ENCODE assay signal across 1 cellular context in genomic region chr18:32091724-32092421, GRCh38.
A peak's percentile ranks its signal among the peaks of the same experiment; 100 is the strongest.
TF ChIP-seq lines count a peak whose summit lies in the region.

A gene with protein sequence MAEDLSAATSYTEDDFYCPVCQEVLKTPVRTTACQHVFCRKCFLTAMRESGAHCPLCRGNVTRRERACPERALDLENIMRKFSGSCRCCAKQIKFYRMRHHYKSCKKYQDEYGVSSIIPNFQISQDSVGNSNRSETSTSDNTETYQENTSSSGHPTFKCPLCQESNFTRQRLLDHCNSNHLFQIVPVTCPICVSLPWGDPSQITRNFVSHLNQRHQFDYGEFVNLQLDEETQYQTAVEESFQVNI (plus strand): TSS chr18:32091874. CDS start chr18:32092777, 903 bp downstream.

TF ChIP-seq in HepG2, 621 proteins besides CTCF, POLR2A, EP300 and RAD21 (continued from another document and continues in another):
- TF ChIP-seq, protein P1, sequence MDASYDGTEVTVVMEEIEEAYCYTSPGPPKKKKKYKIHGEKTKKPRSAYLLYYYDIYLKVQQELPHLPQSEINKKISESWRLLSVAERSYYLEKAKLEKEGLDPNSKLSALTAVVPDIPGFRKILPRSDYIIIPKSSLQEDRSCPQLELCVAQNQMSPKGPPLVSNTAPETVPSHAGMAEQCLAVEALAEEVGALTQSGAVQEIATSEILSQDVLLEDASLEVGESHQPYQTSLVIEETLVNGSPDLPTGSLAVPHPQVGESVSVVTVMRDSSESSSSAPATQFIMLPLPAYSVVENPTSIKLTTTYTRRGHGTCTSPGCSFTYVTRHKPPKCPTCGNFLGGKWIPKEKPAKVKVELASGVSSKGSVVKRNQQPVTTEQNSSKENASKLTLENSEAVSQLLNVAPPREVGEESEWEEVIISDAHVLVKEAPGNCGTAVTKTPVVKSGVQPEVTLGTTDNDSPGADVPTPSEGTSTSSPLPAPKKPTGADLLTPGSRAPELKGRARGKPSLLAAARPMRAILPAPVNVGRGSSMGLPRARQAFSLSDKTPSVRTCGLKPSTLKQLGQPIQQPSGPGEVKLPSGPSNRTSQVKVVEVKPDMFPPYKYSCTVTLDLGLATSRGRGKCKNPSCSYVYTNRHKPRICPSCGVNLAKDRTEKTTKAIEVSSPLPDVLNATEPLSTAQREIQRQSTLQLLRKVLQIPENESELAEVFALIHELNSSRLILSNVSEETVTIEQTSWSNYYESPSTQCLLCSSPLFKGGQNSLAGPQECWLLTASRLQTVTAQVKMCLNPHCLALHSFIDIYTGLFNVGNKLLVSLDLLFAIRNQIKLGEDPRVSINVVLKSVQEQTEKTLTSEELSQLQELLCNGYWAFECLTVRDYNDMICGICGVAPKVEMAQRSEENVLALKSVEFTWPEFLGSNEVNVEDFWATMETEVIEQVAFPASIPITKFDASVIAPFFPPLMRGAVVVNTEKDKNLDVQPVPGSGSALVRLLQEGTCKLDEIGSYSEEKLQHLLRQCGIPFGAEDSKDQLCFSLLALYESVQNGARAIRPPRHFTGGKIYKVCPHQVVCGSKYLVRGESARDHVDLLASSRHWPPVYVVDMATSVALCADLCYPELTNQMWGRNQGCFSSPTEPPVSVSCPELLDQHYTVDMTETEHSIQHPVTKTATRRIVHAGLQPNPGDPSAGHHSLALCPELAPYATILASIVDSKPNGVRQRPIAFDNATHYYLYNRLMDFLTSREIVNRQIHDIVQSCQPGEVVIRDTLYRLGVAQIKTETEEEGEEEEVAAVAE (CRISPR knock-in tag; IDR thresholded peaks at IDR 0.05; ENCODE audit: borderline replicate concordance): 0 out of 2 replicates have a peak, but pooled peaks have one; percentile 30
- TF ChIP-seq NCOR1 (IDR thresholded peaks at IDR 0.05; ENCODE audit: borderline replicate concordance, low read length) (no peak), PHF20 (CRISPR knock-in tag; IDR thresholded peaks at IDR 0.05) (peak; percentile 77), NFKB2 (CRISPR knock-in tag; IDR thresholded peaks at IDR 0.05; ENCODE audit: borderline replicate concordance) (peak; percentile 83; the same call in 1 of the 2 replicates), RARG (CRISPR knock-in tag; IDR thresholded peaks at IDR 0.05; ENCODE audit: low read depth) (peak; percentile 81; the same call in 1 of the 2 replicates), ZNF207 (IDR thresholded peaks at IDR 0.05; ENCODE audit: borderline replicate concordance) (no peak), ZNF225 (CRISPR knock-in tag; IDR thresholded peaks at IDR 0.05) (peak; percentile 75; the same call in 1 of the 2 replicates), ATF7 (IDR thresholded peaks at IDR 0.05) (no peak), ATF7 (CRISPR knock-in tag; IDR thresholded peaks at IDR 0.05) (peak; percentile 67; the same call in 1 of the 2 replicates), ZNF124 (CRISPR knock-in tag; IDR thresholded peaks at IDR 0.05) (no peak), ZFAT (CRISPR knock-in tag; conservative IDR thresholded peaks at IDR 0.05) (no peak), KDM5B (CRISPR knock-in tag; IDR thresholded peaks at IDR 0.05; ENCODE audit: borderline replicate concordance) (peak; percentile 95), ZNF24 (IDR thresholded peaks at IDR 0.05) (no peak; the same call in 1 of the 2 replicates), RBM39 (IDR thresholded peaks at IDR 0.05; ENCODE audit: low read depth, low read length, poor library complexity, severe bottlenecking) (peak; percentile 82), ZNF343 (CRISPR knock-in tag; IDR thresholded peaks at IDR 0.05) (no peak; the same call in 1 of the 2 replicates), MZF1 (CRISPR knock-in tag; IDR thresholded peaks at IDR 0.05; ENCODE audit: borderline replicate concordance) (no peak), EEA1 (CRISPR knock-in tag; IDR thresholded peaks at IDR 0.05; ENCODE audit: borderline replicate concordance) (peak; percentile 81), FOXP1 (IDR thresholded peaks at IDR 0.05) (no peak), FOXP1 (CRISPR knock-in tag; IDR thresholded peaks at IDR 0.05) (no peak; the same call in 1 of the 2 replicates), ZNF121 (CRISPR knock-in tag; IDR thresholded peaks at IDR 0.05) (no peak), ZNF777 (CRISPR knock-in tag; IDR thresholded peaks at IDR 0.05) (peak; percentile 62), ZNF674 (CRISPR knock-in tag; IDR thresholded peaks at IDR 0.05; ENCODE audit: low read depth) (no peak), SSRP1 (CRISPR knock-in tag; IDR thresholded peaks at IDR 0.05) (no peak), NFIB (CRISPR knock-in tag; IDR thresholded peaks at IDR 0.05; ENCODE audit: borderline replicate concordance) (no peak), HNF4A (CRISPR knock-in tag; IDR thresholded peaks at IDR 0.05) (no peak), KDM5A (IDR thresholded peaks at IDR 0.05; ENCODE audit: borderline replicate concordance, low read length) (no peak), ZNF567 (CRISPR knock-in tag; IDR thresholded peaks at IDR 0.05; ENCODE audit: borderline replicate concordance) (no peak), RARA (CRISPR knock-in tag; IDR thresholded peaks at IDR 0.05) (0 out of 2 replicates have a peak, but pooled peaks have one; percentile 5), ETV5 (CRISPR knock-in tag; IDR thresholded peaks at IDR 0.05; ENCODE audit: borderline replicate concordance) (no peak), ZNF451 (CRISPR knock-in tag; IDR thresholded peaks at IDR 0.05) (0 out of 2 replicates have a peak, but pooled peaks have one; percentile 33), NPAS2 (CRISPR knock-in tag; IDR thresholded peaks at IDR 0.05; ENCODE audit: borderline replicate concordance) (no peak), EED (CRISPR knock-in tag; IDR thresholded peaks at IDR 0.05) (no peak), ARNT2 (CRISPR knock-in tag; IDR thresholded peaks at IDR 0.05; ENCODE audit: low read depth) (peak; percentile 81; the same call in 1 of the 2 replicates), TSC22D2 (CRISPR knock-in tag; IDR thresholded peaks at IDR 0.05; ENCODE audit: borderline replicate concordance) (peak; percentile 18; the same call in 1 of the 2 replicates), TEAD3 (CRISPR knock-in tag; optimal IDR thresholded peaks at IDR 0.05; ENCODE audit: borderline replicate concordance) (no peak), DNMT3B (CRISPR knock-in tag; conservative IDR thresholded peaks at IDR 0.05) (0 out of 2 replicates have a peak, but pooled peaks have one; percentile 75), ATF7-NPFF (CRISPR knock-in tag; IDR thresholded peaks at IDR 0.05; ENCODE audit: low read depth) (peak; percentile 90), HDAC1 (CRISPR knock-in tag; IDR thresholded peaks at IDR 0.05) (peak; percentile 66), ZNF263 (CRISPR knock-in tag; IDR thresholded peaks at IDR 0.05) (0 out of 2 replicates have a peak, but pooled peaks have one; percentile 20), IRF2 (CRISPR knock-in tag; IDR thresholded peaks at IDR 0.05) (0 out of 2 replicates have a peak, but pooled peaks have one; percentile 58)
- TF ChIP-seq, protein P2, sequence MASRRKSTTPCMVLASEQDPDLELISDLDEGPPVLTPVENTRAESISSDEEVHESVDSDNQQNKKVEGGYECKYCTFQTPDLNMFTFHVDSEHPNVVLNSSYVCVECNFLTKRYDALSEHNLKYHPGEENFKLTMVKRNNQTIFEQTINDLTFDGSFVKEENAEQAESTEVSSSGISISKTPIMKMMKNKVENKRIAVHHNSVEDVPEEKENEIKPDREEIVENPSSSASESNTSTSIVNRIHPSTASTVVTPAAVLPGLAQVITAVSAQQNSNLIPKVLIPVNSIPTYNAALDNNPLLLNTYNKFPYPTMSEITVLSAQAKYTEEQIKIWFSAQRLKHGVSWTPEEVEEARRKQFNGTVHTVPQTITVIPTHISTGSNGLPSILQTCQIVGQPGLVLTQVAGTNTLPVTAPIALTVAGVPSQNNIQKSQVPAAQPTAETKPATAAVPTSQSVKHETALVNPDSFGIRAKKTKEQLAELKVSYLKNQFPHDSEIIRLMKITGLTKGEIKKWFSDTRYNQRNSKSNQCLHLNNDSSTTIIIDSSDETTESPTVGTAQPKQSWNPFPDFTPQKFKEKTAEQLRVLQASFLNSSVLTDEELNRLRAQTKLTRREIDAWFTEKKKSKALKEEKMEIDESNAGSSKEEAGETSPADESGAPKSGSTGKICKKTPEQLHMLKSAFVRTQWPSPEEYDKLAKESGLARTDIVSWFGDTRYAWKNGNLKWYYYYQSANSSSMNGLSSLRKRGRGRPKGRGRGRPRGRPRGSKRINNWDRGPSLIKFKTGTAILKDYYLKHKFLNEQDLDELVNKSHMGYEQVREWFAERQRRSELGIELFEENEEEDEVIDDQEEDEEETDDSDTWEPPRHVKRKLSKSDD (CRISPR knock-in tag; IDR thresholded peaks at IDR 0.05; ENCODE audit: low read depth): peak; percentile 90
- TF ChIP-seq, protein P3, sequence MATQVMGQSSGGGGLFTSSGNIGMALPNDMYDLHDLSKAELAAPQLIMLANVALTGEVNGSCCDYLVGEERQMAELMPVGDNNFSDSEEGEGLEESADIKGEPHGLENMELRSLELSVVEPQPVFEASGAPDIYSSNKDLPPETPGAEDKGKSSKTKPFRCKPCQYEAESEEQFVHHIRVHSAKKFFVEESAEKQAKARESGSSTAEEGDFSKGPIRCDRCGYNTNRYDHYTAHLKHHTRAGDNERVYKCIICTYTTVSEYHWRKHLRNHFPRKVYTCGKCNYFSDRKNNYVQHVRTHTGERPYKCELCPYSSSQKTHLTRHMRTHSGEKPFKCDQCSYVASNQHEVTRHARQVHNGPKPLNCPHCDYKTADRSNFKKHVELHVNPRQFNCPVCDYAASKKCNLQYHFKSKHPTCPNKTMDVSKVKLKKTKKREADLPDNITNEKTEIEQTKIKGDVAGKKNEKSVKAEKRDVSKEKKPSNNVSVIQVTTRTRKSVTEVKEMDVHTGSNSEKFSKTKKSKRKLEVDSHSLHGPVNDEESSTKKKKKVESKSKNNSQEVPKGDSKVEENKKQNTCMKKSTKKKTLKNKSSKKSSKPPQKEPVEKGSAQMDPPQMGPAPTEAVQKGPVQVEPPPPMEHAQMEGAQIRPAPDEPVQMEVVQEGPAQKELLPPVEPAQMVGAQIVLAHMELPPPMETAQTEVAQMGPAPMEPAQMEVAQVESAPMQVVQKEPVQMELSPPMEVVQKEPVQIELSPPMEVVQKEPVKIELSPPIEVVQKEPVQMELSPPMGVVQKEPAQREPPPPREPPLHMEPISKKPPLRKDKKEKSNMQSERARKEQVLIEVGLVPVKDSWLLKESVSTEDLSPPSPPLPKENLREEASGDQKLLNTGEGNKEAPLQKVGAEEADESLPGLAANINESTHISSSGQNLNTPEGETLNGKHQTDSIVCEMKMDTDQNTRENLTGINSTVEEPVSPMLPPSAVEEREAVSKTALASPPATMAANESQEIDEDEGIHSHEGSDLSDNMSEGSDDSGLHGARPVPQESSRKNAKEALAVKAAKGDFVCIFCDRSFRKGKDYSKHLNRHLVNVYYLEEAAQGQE (IDR thresholded peaks at IDR 0.05; ENCODE audit: borderline replicate concordance in 1 of 2, low read depth in 1 of 2, low read length in 2 of 2): no peak
- TF ChIP-seq, protein P4, sequence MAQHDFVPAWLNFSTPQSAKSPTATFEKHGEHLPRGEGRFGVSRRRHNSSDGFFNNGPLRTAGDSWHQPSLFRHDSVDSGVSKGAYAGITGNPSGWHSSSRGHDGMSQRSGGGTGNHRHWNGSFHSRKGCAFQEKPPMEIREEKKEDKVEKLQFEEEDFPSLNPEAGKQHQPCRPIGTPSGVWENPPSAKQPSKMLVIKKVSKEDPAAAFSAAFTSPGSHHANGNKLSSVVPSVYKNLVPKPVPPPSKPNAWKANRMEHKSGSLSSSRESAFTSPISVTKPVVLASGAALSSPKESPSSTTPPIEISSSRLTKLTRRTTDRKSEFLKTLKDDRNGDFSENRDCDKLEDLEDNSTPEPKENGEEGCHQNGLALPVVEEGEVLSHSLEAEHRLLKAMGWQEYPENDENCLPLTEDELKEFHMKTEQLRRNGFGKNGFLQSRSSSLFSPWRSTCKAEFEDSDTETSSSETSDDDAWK (CRISPR knock-in tag; IDR thresholded peaks at IDR 0.05): no peak
- TF ChIP-seq, protein P5, sequence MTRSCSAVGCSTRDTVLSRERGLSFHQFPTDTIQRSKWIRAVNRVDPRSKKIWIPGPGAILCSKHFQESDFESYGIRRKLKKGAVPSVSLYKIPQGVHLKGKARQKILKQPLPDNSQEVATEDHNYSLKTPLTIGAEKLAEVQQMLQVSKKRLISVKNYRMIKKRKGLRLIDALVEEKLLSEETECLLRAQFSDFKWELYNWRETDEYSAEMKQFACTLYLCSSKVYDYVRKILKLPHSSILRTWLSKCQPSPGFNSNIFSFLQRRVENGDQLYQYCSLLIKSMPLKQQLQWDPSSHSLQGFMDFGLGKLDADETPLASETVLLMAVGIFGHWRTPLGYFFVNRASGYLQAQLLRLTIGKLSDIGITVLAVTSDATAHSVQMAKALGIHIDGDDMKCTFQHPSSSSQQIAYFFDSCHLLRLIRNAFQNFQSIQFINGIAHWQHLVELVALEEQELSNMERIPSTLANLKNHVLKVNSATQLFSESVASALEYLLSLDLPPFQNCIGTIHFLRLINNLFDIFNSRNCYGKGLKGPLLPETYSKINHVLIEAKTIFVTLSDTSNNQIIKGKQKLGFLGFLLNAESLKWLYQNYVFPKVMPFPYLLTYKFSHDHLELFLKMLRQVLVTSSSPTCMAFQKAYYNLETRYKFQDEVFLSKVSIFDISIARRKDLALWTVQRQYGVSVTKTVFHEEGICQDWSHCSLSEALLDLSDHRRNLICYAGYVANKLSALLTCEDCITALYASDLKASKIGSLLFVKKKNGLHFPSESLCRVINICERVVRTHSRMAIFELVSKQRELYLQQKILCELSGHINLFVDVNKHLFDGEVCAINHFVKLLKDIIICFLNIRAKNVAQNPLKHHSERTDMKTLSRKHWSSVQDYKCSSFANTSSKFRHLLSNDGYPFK (CRISPR knock-in tag; IDR thresholded peaks at IDR 0.05; ENCODE audit: borderline replicate concordance): peak; percentile 77; the same call in 1 of the 2 replicates
- TF ChIP-seq, protein P6, sequence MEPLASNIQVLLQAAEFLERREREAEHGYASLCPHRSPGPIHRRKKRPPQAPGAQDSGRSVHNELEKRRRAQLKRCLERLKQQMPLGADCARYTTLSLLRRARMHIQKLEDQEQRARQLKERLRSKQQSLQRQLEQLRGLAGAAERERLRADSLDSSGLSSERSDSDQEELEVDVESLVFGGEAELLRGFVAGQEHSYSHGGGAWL (CRISPR knock-in tag; IDR thresholded peaks at IDR 0.05): peak; percentile 76; the same call in 1 of the 2 replicates
- TF ChIP-seq, protein P7, sequence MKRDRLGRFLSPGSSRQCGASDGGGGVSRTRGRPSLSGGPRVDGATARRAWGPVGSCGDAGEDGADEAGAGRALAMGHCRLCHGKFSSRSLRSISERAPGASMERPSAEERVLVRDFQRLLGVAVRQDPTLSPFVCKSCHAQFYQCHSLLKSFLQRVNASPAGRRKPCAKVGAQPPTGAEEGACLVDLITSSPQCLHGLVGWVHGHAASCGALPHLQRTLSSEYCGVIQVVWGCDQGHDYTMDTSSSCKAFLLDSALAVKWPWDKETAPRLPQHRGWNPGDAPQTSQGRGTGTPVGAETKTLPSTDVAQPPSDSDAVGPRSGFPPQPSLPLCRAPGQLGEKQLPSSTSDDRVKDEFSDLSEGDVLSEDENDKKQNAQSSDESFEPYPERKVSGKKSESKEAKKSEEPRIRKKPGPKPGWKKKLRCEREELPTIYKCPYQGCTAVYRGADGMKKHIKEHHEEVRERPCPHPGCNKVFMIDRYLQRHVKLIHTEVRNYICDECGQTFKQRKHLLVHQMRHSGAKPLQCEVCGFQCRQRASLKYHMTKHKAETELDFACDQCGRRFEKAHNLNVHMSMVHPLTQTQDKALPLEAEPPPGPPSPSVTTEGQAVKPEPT (CRISPR knock-in tag; IDR thresholded peaks at IDR 0.05; ENCODE audit: low read depth): 0 out of 2 replicates have a peak, but pooled peaks have one; percentile 84
